ENCODE assay signal across 19 cellular contexts in the genomic region with DNA sequence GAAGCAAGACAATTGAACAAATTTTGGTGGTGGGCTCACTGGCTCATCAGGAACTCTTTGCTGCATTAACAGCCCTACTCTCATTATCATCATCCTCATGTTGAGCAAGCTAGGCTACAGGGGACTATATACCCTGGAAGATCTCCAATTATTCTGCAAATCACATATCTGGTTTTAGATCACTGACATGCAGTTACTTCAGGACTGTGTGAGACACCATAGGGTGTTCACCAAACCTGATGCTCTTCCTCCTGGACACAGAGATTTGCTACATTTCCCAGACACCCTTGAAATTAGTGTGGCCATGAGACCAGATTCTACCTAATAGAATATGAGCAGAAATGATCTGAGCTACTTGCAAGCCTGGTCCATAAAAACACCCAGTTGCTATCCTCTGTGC. TPM values are rescaled to one million over a fixed set of nuclear protein-coding genes. Genes with fewer than 3 reads are reported as not detected.
A peak's percentile ranks its signal among the peaks of the same experiment; 100 is the strongest.
DNase-seq lines count a peak whose midpoint lies in the region; ATAC-seq, FAIRE-seq and TF ChIP-seq lines count a peak whose summit lies in the region.
"Had no signal": no experiment of that assay in that cellular context is flagged by ENCODE, and none has a peak within 500 bp of the region (broad histone marks: within the 10 kb centered on the region; RNA-seq: fewer than 3 reads in every experiment).

No MANE protein-coding gene starts in this region.

- no peaks in the 10 kb centered on the region for H3K9me3 ChIP-seq in ovary

- DNase-seq in ELR (ENCODE audit: low read depth) (peak; percentile 64), fibroblast of pulmonary artery (ENCODE audit: low read depth) (peak; percentile 36), skeletal muscle cell (ENCODE audit: low read depth) (peak; percentile 59), ovary (no peak), GM12891 (ENCODE audit: insufficient read length, low spot score) (no peak)
- DNase-seq in activated CD4-positive, CD25-positive, alpha-beta regulatory T cell (lab: John Stamatoyannopoulos, UW): no peak
- DNase-seq: activated CD8-positive, alpha-beta memory T cell treated with anti-CD3 and anti-CD28 coated beads for 24 hours; CD8-positive, alpha-beta T cell; DMS79 treated with DMSO at 0.1 percent for 48 hours; effector CD8-positive, alpha-beta T cell; H7; NCI-H146; NK-92 treated with Interleukin-12 subunit alpha and Interleukin-12 subunit beta, amount 100 ng/mL, for 24 hours; Right ventricle myocardium superior; T-helper 17 cell had no signal

- H3K27me3 ChIP-seq in ovary: no peaks in the 10 kb centered on the region

- ATAC-seq in SK-N-SH treated with all-trans-retinoic acid at 6 μM for 48 hours: peak; percentile 26
- ATAC-seq in HG02678 (IDR thresholded peaks at IDR 0.05; ENCODE audit: unreplicated experiment): no peak
- ATAC-seq: CD8-positive, alpha-beta T cell; stimulated activated memory B cell treated with anti-CD40 and anti-IgM and Interleukin-4, amounts not matched to agents 10 μg/mL and 1 μg/mL and 100 μg/mL, for 72 hours; T-helper 17 cell had no signal

- TF ChIP-seq CTCF in fibroblast of pulmonary artery (IDR thresholded peaks at IDR 0.05; ENCODE audit: low read length, missing control alignments) (no peak), ovary (IDR thresholded peaks at IDR 0.05) (no peak)

- no peak overlapping the region for H3K27ac ChIP-seq in ovary
- H3K27ac ChIP-seq: parathyroid adenoma had no signal

- FAIRE-seq in GM12891 (lab: Jason Lieb, UNC): no peak

- H3K36me3 ChIP-seq in ovary: no peaks in the 10 kb centered on the region

- no peak overlapping the region for H3K4me3 ChIP-seq in fibroblast of pulmonary artery (replicated peaks; ENCODE audit: low read depth, low read length)
- H3K4me3 ChIP-seq in skeletal muscle cell (ENCODE audit: low read depth, low read length): no peak overlapping the region
- no peak overlapping the region for H3K4me3 ChIP-seq in ovary

- intact Hi-C loops in ovary (cut with DNase I): no loop called here

- TF ChIP-seq POLR2A in ovary (IDR thresholded peaks at IDR 0.05): no peak
- no peak for TF ChIP-seq POLR2A in GM12891 (IDR thresholded peaks at IDR 0.05; ENCODE audit: low read depth, low read length)

- TF ChIP-seq EP300 in ovary (IDR thresholded peaks at IDR 0.05): no peak

- H3K4me1 ChIP-seq in ovary (ENCODE audit: insufficient read depth): no peaks in the 10 kb centered on the region

TF ChIP-seq in SK-N-SH treated with all-trans-retinoic acid at 6 μM for 48 hours, 23 proteins besides CTCF, POLR2A, EP300 and RAD21:
- TF ChIP-seq ZFP3 (CRISPR knock-in tag; IDR thresholded peaks at IDR 0.05) (no peak), GLIS3 (CRISPR knock-in tag; IDR thresholded peaks at IDR 0.05) (no peak), ESRRG (CRISPR knock-in tag; IDR thresholded peaks at IDR 0.05) (no peak), ISL1 (CRISPR knock-in tag; IDR thresholded peaks at IDR 0.05) (no peak), ZNF8 (CRISPR knock-in tag; IDR thresholded peaks at IDR 0.05) (no peak), OSR1 (CRISPR knock-in tag; IDR thresholded peaks at IDR 0.05) (no peak), PPARA (CRISPR knock-in tag; IDR thresholded peaks at IDR 0.05; ENCODE audit: borderline replicate concordance) (no peak), TOX (CRISPR knock-in tag; IDR thresholded peaks at IDR 0.05; ENCODE audit: borderline replicate concordance) (no peak), CSDC2 (CRISPR knock-in tag; IDR thresholded peaks at IDR 0.05) (no peak)
- TF ChIP-seq, protein P1, sequence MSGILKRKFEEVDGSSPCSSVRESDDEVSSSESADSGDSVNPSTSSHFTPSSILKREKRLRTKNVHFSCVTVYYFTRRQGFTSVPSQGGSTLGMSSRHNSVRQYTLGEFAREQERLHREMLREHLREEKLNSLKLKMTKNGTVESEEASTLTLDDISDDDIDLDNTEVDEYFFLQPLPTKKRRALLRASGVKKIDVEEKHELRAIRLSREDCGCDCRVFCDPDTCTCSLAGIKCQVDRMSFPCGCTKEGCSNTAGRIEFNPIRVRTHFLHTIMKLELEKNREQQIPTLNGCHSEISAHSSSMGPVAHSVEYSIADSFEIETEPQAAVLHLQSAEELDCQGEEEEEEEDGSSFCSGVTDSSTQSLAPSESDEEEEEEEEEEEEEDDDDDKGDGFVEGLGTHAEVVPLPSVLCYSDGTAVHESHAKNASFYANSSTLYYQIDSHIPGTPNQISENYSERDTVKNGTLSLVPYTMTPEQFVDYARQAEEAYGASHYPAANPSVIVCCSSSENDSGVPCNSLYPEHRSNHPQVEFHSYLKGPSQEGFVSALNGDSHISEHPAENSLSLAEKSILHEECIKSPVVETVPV (CRISPR knock-in tag; IDR thresholded peaks at IDR 0.05): no peak

TF ChIP-seq in GM12891, 5 proteins besides CTCF, POLR2A, EP300 and RAD21:
- no peak for TF ChIP-seq POLR2AphosphoS5 (IDR thresholded peaks at IDR 0.05; ENCODE audit: low read depth, low read length)
- no peak for TF ChIP-seq POU2F2 (IDR thresholded peaks at IDR 0.05; ENCODE audit: low read depth, low read length)
- TF ChIP-seq SPI1 (IDR thresholded peaks at IDR 0.05; ENCODE audit: low read depth, low read length): no peak
- TF ChIP-seq PAX5 (IDR thresholded peaks at IDR 0.05; ENCODE audit: insufficient read depth, low read length, severe bottlenecking): no peak
- no peak for TF ChIP-seq TAF1 (IDR thresholded peaks at IDR 0.05; ENCODE audit: low read depth, low read length)

RNA-seq across cellular contexts. Expression of a gene that starts 23.0 kb away (rescaled TPM):
- 10 to 100 TPM; 35.9 to 48.6 (median 45.7) TPM for total RNA-seq in ovary
- 10 to 100 TPM; 25.2 to 27.2 TPM for polyA plus RNA-seq in ovary
- 0.68 TPM for polyA plus RNA-seq in GM12891 (2012; ENCODE audit: low read depth, missing spikeins)

Comparison
In these comparisons a context has a peak if more than half of its experiments do, and no peak if none do; other contexts are left out.
1. DNase-seq: peak in ELR (single experiment), fibroblast of pulmonary artery (single experiment) and skeletal muscle cell (single experiment); none in activated CD4-positive, CD25-positive, alpha-beta regulatory T cell (0 of 4), ovary (0 of 5) and GM12891 (single experiment).